ENCODE assay signal across 18 cellular contexts in the genomic region with DNA sequence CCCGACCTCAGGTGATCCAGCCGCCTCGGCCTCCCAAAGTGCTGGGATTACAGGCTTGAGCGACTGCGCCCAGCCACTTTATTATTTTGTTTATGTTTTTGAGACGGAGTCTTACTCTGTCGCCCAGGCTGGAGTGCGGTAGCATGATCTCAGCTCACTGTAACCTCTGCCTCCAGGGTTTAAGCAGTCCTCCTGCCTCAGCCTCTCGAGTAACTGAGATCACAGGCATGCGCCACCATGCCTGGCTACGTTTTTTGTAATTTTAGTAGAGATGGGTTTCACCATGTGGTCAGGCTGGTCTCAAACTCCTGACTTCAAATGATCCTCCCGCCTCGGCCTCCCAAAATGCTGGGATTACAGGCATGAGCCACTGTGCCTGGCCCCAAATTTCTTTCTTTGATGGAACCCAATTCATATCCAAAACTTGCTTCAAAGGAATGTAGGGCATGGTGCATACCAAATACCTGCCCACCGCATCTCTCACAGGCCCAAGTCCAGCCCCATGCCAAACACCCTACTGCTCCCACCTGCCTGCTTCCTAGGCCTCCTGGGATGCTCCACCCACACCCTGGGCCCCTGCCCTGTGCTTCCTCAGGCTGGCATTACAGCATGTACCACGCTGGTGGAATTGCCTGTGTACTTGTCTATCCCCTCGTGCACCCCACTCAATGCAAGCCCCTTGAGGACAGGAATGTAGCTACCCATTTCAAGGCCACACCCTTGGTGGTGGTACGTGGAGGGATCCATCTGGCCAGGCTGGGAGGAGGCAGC. TPM values are rescaled to one million over a fixed set of nuclear protein-coding genes. Genes with fewer than 3 reads are reported as not detected.
DNase-seq lines count a peak whose midpoint lies in the region; ATAC-seq and TF ChIP-seq lines count a peak whose summit lies in the region.
"Had no signal": no experiment of that assay in that cellular context is flagged by ENCODE, and none has a peak within 500 bp of the region (broad histone marks: within the 10 kb centered on the region; RNA-seq: fewer than 3 reads in every experiment).

No MANE protein-coding gene starts in this region.

- ATAC-seq in HG02678 (IDR thresholded peaks at IDR 0.05; ENCODE audit: unreplicated experiment) (no peak), HG03457 (IDR thresholded peaks at IDR 0.05; ENCODE audit: unreplicated experiment) (no peak)
- ATAC-seq: GM12878 had no signal

- peak overlapping the region; percentile 97 for H3K4ac ChIP-seq in neuronal stem cell (ENCODE audit: low read length)

- no CpG with 5 or more reads among the region's 17 CpGs for WGBS in neuronal stem cell (ENCODE audit: extremely low coverage in 2 of 2, insufficient read length in 2 of 2, insufficient replicate concordance in 1 of 2), 2 donors

- H4K91ac ChIP-seq in neuronal stem cell (ENCODE audit: low read depth, low read length, poor library complexity), result no peak overlapping the region

- TF ChIP-seq CTCF in HFFc6 (IDR thresholded peaks at IDR 0.05) (no peak), chondrocyte (IDR thresholded peaks at IDR 0.05) (no peak), glutamatergic neuron (IDR thresholded peaks at IDR 0.05; ENCODE audit: partially characterized antibody, unreplicated experiment) (no peak)

- no peak overlapping the region for H3K23ac ChIP-seq in neuronal stem cell (ENCODE audit: low read depth, low read length, poor library complexity)

- peaks cover 28 to 68% (median 49%) of the 10 kb centered on the region in 10 experiments for H3K4me1 ChIP-seq in BLaER1 treated with 17β-estradiol and CSF1 and Interleukin-3, amounts not matched to agents 10 nM and 100 nM
- H3K4me1 ChIP-seq in neuronal stem cell (ENCODE audit: control insufficient read depth in 2 of 2, insufficient read depth in 1 of 2, low read depth in 1 of 2, low read length in 2 of 2), result peaks cover 9 to 21% of the 10 kb centered on the region in 2 donors

- H3K4me3 ChIP-seq in BLaER1 treated with 17β-estradiol and CSF1 and Interleukin-3, amounts not matched to agents 10 nM and 100 nM, result no peak overlapping the region
- H3K4me3 ChIP-seq in neuronal stem cell (ENCODE audit: low read length in 2 of 2), result no peak overlapping the region
- H3K4me3 ChIP-seq: BLaER1, GM12878, GM23248 had no signal

- H4K20me1 ChIP-seq in BLaER1 treated with 17β-estradiol and CSF1 and Interleukin-3, amounts not matched to agents 10 nM and 100 nM, result no peaks in the 10 kb centered on the region
- H4K20me1 ChIP-seq: BLaER1 had no signal

- no peak overlapping the region for H3K9ac ChIP-seq in BLaER1 treated with 17β-estradiol and CSF1 and Interleukin-3, amounts not matched to agents 10 nM and 100 nM
- H3K9ac ChIP-seq in neuronal stem cell (ENCODE audit: low read depth, low read length, poor library complexity), result no peak overlapping the region
- H3K9ac ChIP-seq: BLaER1, GM23248 had no signal

- H3K27me3 ChIP-seq in BLaER1 treated with 17β-estradiol and CSF1 and Interleukin-3, amounts not matched to agents 10 nM and 100 nM, result no peaks in the 10 kb centered on the region
- H3K27me3 ChIP-seq in neuronal stem cell (ENCODE audit: control insufficient read depth in 3 of 3, insufficient read depth in 3 of 3, low read depth in 1 of 3, low read length in 3 of 3), result peaks cover 0 to 2% (median 0%) of the 10 kb centered on the region in 3 experiments
- H3K27me3 ChIP-seq: BLaER1 had no signal

- no peak overlapping the region for H3K14ac ChIP-seq in neuronal stem cell (ENCODE audit: low read length)

- no peaks in the 10 kb centered on the region for H3K79me1 ChIP-seq in neuronal stem cell (ENCODE audit: low read depth, low read length)

- peaks cover 24% of the 10 kb centered on the region for H3K4me1 Mint-ChIP-seq in HFFc6 (ENCODE audit: low read depth)
- H3K4me1 Mint-ChIP-seq in chondrocyte (ENCODE audit: low read depth), result peaks cover 5% of the 10 kb centered on the region
- peaks cover 3% of the 10 kb centered on the region for H3K4me1 Mint-ChIP-seq in glutamatergic neuron (ENCODE audit: low read depth, unreplicated experiment)

- no peak overlapping the region for H2BK120ac ChIP-seq in neuronal stem cell (ENCODE audit: low read depth, low read length)

- H2BK12ac ChIP-seq in neuronal stem cell (ENCODE audit: low read length), result no peak overlapping the region

- no peaks in the 10 kb centered on the region for H3K36me3 ChIP-seq in BLaER1 treated with 17β-estradiol and CSF1 and Interleukin-3, amounts not matched to agents 10 nM and 100 nM
- H3K36me3 ChIP-seq in neuronal stem cell (replicated peaks in 1 of 2; ENCODE audit: control insufficient read depth in 2 of 2, insufficient read depth in 2 of 2, low read length in 2 of 2), result no peaks in the 10 kb centered on the region
- H3K36me3 ChIP-seq: BLaER1 had no signal

- no peak for DNase-seq in HFFc6
- peak; percentile 65 for DNase-seq in chondrocyte (ENCODE audit: low spot score)
- no peak for DNase-seq in neuronal stem cell (ENCODE audit: low spot score)
- DNase-seq in glutamatergic neuron, result no peak
- DNase-seq in NCI-H187 (lab: John Stamatoyannopoulos, UW), result no peak
- DNase-seq: DMS 273 treated with DMSO at 0.1 percent for 48 hours; GM23248; NCI-H1105 treated with DMSO at 0.1 percent for 48 hours; NCI-H1694 treated with DMSO at 0.1 percent for 48 hours; NCI-H345; NCI-H69; NK-92 treated with Interleukin-12 subunit alpha and Interleukin-12 subunit beta, amount 100 ng/mL, for 24 hours had no signal

- H2BK5ac ChIP-seq in neuronal stem cell (ENCODE audit: low read length), result no peak overlapping the region

- peaks cover 0 to 7% (median 0%) of the 10 kb centered on the region in 11 experiments; a peak in 2 of 22 replicates for H3K9me3 ChIP-seq in BLaER1 treated with 17β-estradiol and CSF1 and Interleukin-3, amounts not matched to agents 10 nM and 100 nM (replicated peaks in 1 of 11)
- no peaks in the 10 kb centered on the region for H3K9me3 ChIP-seq in neuronal stem cell (replicated peaks in 1 of 2; ENCODE audit: control insufficient read depth in 2 of 2, insufficient read depth in 1 of 2, low read depth in 1 of 2, low read length in 2 of 2)
- H3K9me3 ChIP-seq: BLaER1 had no signal

- H3K4me2 ChIP-seq in BLaER1 treated with 17β-estradiol and CSF1 and Interleukin-3, amounts not matched to agents 10 nM and 100 nM, result peak overlapping the region in 6 of 11 experiments; percentile 7 to 79 (median 47); a peak in 10 of 22 replicates
- H3K4me2 ChIP-seq in neuronal stem cell (ENCODE audit: insufficient read depth, low read length, poor library complexity, severe bottlenecking), result no peak overlapping the region
- H3K4me2 ChIP-seq: BLaER1 had no signal

- H3K27ac ChIP-seq in BLaER1 treated with 17β-estradiol and CSF1 and Interleukin-3, amounts not matched to agents 10 nM and 100 nM, result no peak overlapping the region
- no peak overlapping the region for H3K27ac ChIP-seq in neuronal stem cell (replicated peaks; ENCODE audit: low read length)
- H3K27ac ChIP-seq: BLaER1, GM23248 had no signal

- peak overlapping the region; percentile 72 for H2BK15ac ChIP-seq in neuronal stem cell (ENCODE audit: low read length)

- H2AFZ ChIP-seq in neuronal stem cell (ENCODE audit: low read length), result no peak overlapping the region
- H2AFZ ChIP-seq: GM23248 had no signal

- H2AK5ac ChIP-seq in neuronal stem cell (ENCODE audit: low read depth, low read length), result peak overlapping the region; percentile 12

- H3K36me3 Mint-ChIP-seq in HFFc6 (ENCODE audit: low read depth) (no peaks in the 10 kb centered on the region), chondrocyte (ENCODE audit: low read depth) (no peaks in the 10 kb centered on the region), glutamatergic neuron (ENCODE audit: unreplicated experiment) (no peaks in the 10 kb centered on the region)
- H3K36me3 Mint-ChIP-seq: IgD-negative memory B cell had no signal

- H3K9me3 Mint-ChIP-seq in HFFc6 (no peaks in the 10 kb centered on the region), chondrocyte (ENCODE audit: low read depth) (no peaks in the 10 kb centered on the region), glutamatergic neuron (ENCODE audit: unreplicated experiment) (peaks cover 9% of the 10 kb centered on the region)
- H3K9me3 Mint-ChIP-seq: IgD-negative memory B cell had no signal

- H3K27ac Mint-ChIP-seq in HFFc6 (peak overlapping the region; percentile 33), chondrocyte (ENCODE audit: unreplicated experiment) (no peak overlapping the region), glutamatergic neuron (ENCODE audit: unreplicated experiment) (no peak overlapping the region)

- H3K27me3 Mint-ChIP-seq in HFFc6 (ENCODE audit: insufficient read depth) (peaks cover 4% of the 10 kb centered on the region), chondrocyte (ENCODE audit: low read depth) (no peaks in the 10 kb centered on the region), glutamatergic neuron (ENCODE audit: unreplicated experiment) (peaks cover 9% of the 10 kb centered on the region)
- H3K27me3 Mint-ChIP-seq: IgD-negative memory B cell had no signal

- H3K18ac ChIP-seq in neuronal stem cell (ENCODE audit: low read length), result peak overlapping the region; percentile 81

- H4K8ac ChIP-seq in neuronal stem cell (ENCODE audit: low read depth, low read length), result no peak overlapping the region

- H3K4me3 Mint-ChIP-seq in HFFc6, result no peak overlapping the region
- no peak overlapping the region for H3K4me3 Mint-ChIP-seq in chondrocyte (ENCODE audit: unreplicated experiment)
- H3K4me3 Mint-ChIP-seq in glutamatergic neuron (ENCODE audit: unreplicated experiment), result no peak overlapping the region

RNA-seq across cellular contexts. Expression of a gene that starts 4.9 kb away (rescaled TPM):
- 1,000 to 10,000 TPM in 4 of 6 experiments, 100 to 1,000 TPM in 2; 687 to 1,047 (median 1,018) TPM for total RNA-seq in HFFc6 (2021; fragmentation: NEBNext Ultra II Directional; extraction: Animal tissue kit (Norgen Biotek cat#: 25700))
- total RNA-seq in chondrocyte (33.4 to 55.2 TPM (median 37.8 TPM) in 3 replicates), glutamatergic neuron (ENCODE audit: unreplicated experiment) (322 TPM)
- polyA plus RNA-seq in neuronal stem cell (2013, experiment 1 of 2), result 2,319 TPM
- 2,280 TPM for polyA plus RNA-seq in neuronal stem cell (2013, experiment 2 of 2)

RNA-seq across cellular contexts. Expression of a gene that starts 17.1 kb away (rescaled TPM):
- 10 to 100 TPM; 35.0 to 44.8 (median 36.9) TPM for total RNA-seq in HFFc6 (2021; fragmentation: NEBNext Ultra II Directional; extraction: Animal tissue kit (Norgen Biotek cat#: 25700))
- total RNA-seq in chondrocyte, result 15.5 to 19.0 TPM (median 18.0 TPM) in 3 replicates
- 6.3 TPM for polyA plus RNA-seq in neuronal stem cell (2013, experiment 1 of 2)
- polyA plus RNA-seq in neuronal stem cell (2013, experiment 2 of 2), result 6.1 TPM
- 54.7 TPM for total RNA-seq in glutamatergic neuron (ENCODE audit: unreplicated experiment)
